ENCODE assay signal across 27 cellular contexts in the genomic region with DNA sequence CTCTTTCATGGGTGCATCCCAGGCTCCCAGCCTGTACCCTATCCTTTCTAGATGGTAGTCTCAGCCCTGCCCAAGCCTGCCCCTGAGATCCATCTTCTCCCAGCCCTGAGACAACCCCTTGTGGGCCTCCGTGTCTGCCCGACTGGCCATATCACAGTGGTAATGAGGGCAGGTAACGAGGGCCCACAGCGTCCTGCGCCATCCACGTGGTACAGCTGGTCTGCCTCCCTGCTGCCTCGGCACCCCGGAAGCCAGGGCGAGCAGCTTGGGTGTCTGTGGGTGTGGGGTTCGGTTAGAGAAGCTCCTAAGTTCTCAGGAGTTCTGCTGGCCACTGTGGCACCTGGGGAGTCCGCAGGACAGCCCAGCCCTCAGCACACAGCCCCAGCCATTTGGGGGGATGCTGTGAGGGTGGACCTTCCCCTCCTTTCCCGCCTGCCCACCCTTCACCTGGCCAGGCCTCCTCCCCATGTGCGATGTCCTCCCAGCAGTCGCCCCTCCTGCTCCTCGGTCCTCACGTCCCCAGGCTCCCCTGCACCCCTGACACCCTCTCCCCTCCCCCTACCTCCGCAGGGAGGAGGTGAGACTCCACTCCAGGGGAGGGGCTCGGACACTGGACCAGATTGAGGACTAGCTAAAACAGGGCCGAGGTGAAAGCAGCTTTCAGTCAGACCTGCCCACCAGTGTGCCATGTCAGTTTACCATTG.
"Had no signal": no experiment of that assay in that cellular context is flagged by ENCODE, and none has a peak within 500 bp of the region (broad histone marks: within the 10 kb centered on the region; RNA-seq: fewer than 3 reads in every experiment).

No MANE protein-coding gene starts in this region.

- H3K27ac ChIP-seq: ovary, parathyroid adenoma, psoas muscle, right lobe of liver, sigmoid colon, stomach, thoracic aorta, thyroid gland, tibial nerve, upper lobe of left lung, vagina had no signal

- H3K4me1 ChIP-seq: parathyroid adenoma, psoas muscle, right lobe of liver, sigmoid colon, vagina had no signal

- H3K27ac Mint-ChIP-seq: naive thymus-derived CD8-positive, alpha-beta T cell; natural killer cell treated with Interleukin-12 subunit alpha and Interleukin-12 subunit beta and Interleukin-15 and Interleukin-18, amount 100 ng/mL, for 72 hours; nephron progenitor cell; progenitor cell of endocrine pancreas; stimulated activated effector memory CD8-positive, alpha-beta T cell treated with anti-CD3 and anti-CD28 coated beads, Interleukin-12 subunit alpha, Interleukin-12 subunit beta, amount 100 ng/mL, for 72 hours; stimulated activated naive B cell treated with anti-CD40 and anti-IgM and Interleukin-4, amounts not matched to agents 10 μg/mL and 1 μg/mL and 100 μg/mL, for 72 hours; stimulated activated naive CD8-positive, alpha-beta T cell treated with anti-CD3 and anti-CD28 coated beads, Interleukin-15, Interleukin-2, amounts not matched to agents 100 ng/mL and 50 ng/mL, for 24 hours had no signal

- H3K9ac ChIP-seq: parathyroid adenoma had no signal

- H3K9me3 Mint-ChIP-seq: naive thymus-derived CD8-positive, alpha-beta T cell; natural killer cell treated with Interleukin-12 subunit alpha and Interleukin-12 subunit beta and Interleukin-15 and Interleukin-18, amount 100 ng/mL, for 72 hours; nephron progenitor cell; neural crest cell; stimulated activated effector memory CD8-positive, alpha-beta T cell treated with anti-CD3 and anti-CD28 coated beads, Interleukin-12 subunit alpha, Interleukin-12 subunit beta, amount 100 ng/mL, for 72 hours; stimulated activated naive B cell treated with anti-CD40 and anti-IgM and Interleukin-4, amounts not matched to agents 10 μg/mL and 1 μg/mL and 100 μg/mL, for 72 hours; stimulated activated naive CD8-positive, alpha-beta T cell treated with anti-CD3 and anti-CD28 coated beads, Interleukin-15, Interleukin-2, amounts not matched to agents 100 ng/mL and 50 ng/mL, for 24 hours had no signal

- DNase-seq: naive thymus-derived CD8-positive, alpha-beta T cell; nephron progenitor cell; occipital lobe; ovary; psoas muscle; right lobe of liver; sigmoid colon; small intestine; stimulated activated CD4-positive, alpha-beta T cell treated with anti-CD3 and anti-CD28 coated beads, Interleukin-15, amount 100 ng/mL, for 24 hours; stimulated activated CD4-positive, alpha-beta T cell treated with anti-CD3 and anti-CD28 coated beads, Interleukin-2, amount 100 ng/mL, for 24 hours; stimulated activated CD4-positive, alpha-beta T cell treated with anti-CD3 and anti-CD28 coated beads, Interleukin-2, amount 100 ng/mL, for 48 hours; stimulated activated CD4-positive, alpha-beta T cell treated with anti-CD3 and anti-CD28 coated beads, Interleukin-4, amount 100 ng/mL, for 24 hours; stimulated activated naive B cell treated with anti-CD40 and anti-IgM and Interleukin-4, amounts not matched to agents 10 μg/mL and 1 μg/mL and 100 μg/mL, for 72 hours; stimulated activated naive CD4-positive, alpha-beta T cell treated with Interleukin-2 at 50 U/mL for 16 hours; stomach; thyroid gland; trophoblast cell had no signal

- H3K27me3 Mint-ChIP-seq: natural killer cell treated with Interleukin-12 subunit alpha and Interleukin-12 subunit beta and Interleukin-15 and Interleukin-18, amount 100 ng/mL, for 72 hours; stimulated activated naive CD8-positive, alpha-beta T cell treated with anti-CD3 and anti-CD28 coated beads, Interleukin-15, Interleukin-2, amounts not matched to agents 100 ng/mL and 50 ng/mL, for 24 hours had no signal

- H3K27me3 ChIP-seq: ovary, right lobe of liver, sigmoid colon, thyroid gland, upper lobe of left lung, vagina had no signal

- H3K4me3 ChIP-seq: ovary, psoas muscle, right lobe of liver, sigmoid colon, stomach, thoracic aorta, thyroid gland, tibial nerve, upper lobe of left lung, vagina had no signal

- ATAC-seq: naive thymus-derived CD8-positive, alpha-beta T cell; natural killer cell treated with Interleukin-12 subunit alpha and Interleukin-12 subunit beta and Interleukin-15 and Interleukin-18, amount 100 ng/mL, for 72 hours; psoas muscle; stimulated activated naive B cell treated with anti-CD40 and anti-IgM and Interleukin-4, amounts not matched to agents 10 μg/mL and 1 μg/mL and 100 μg/mL, for 72 hours had no signal

- H3K36me3 ChIP-seq: ovary, right lobe of liver, sigmoid colon, stomach, thoracic aorta, thyroid gland, tibial nerve, upper lobe of left lung, vagina had no signal

- H3K9me3 ChIP-seq: ovary, psoas muscle, right lobe of liver, sigmoid colon, stomach, thoracic aorta, thyroid gland, tibial nerve, upper lobe of left lung, vagina had no signal

- H3K4me3 Mint-ChIP-seq: naive thymus-derived CD8-positive, alpha-beta T cell; natural killer cell treated with Interleukin-12 subunit alpha and Interleukin-12 subunit beta and Interleukin-15 and Interleukin-18, amount 100 ng/mL, for 72 hours; nephron progenitor cell; neural crest cell; stimulated activated effector memory CD8-positive, alpha-beta T cell treated with anti-CD3 and anti-CD28 coated beads, Interleukin-12 subunit alpha, Interleukin-12 subunit beta, amount 100 ng/mL, for 72 hours; stimulated activated naive B cell treated with anti-CD40 and anti-IgM and Interleukin-4, amounts not matched to agents 10 μg/mL and 1 μg/mL and 100 μg/mL, for 72 hours; stimulated activated naive CD8-positive, alpha-beta T cell treated with anti-CD3 and anti-CD28 coated beads, Interleukin-15, Interleukin-2, amounts not matched to agents 100 ng/mL and 50 ng/mL, for 24 hours had no signal

- H3K36me3 Mint-ChIP-seq: naive thymus-derived CD8-positive, alpha-beta T cell; natural killer cell treated with Interleukin-12 subunit alpha and Interleukin-12 subunit beta and Interleukin-15 and Interleukin-18, amount 100 ng/mL, for 72 hours; stimulated activated effector memory CD8-positive, alpha-beta T cell treated with anti-CD3 and anti-CD28 coated beads, Interleukin-12 subunit alpha, Interleukin-12 subunit beta, amount 100 ng/mL, for 72 hours; stimulated activated naive B cell treated with anti-CD40 and anti-IgM and Interleukin-4, amounts not matched to agents 10 μg/mL and 1 μg/mL and 100 μg/mL, for 72 hours had no signal

- H3K4me1 Mint-ChIP-seq: naive thymus-derived CD8-positive, alpha-beta T cell; stimulated activated effector memory CD8-positive, alpha-beta T cell treated with anti-CD3 and anti-CD28 coated beads, Interleukin-12 subunit alpha, Interleukin-12 subunit beta, amount 100 ng/mL, for 72 hours; stimulated activated naive B cell treated with anti-CD40 and anti-IgM and Interleukin-4, amounts not matched to agents 10 μg/mL and 1 μg/mL and 100 μg/mL, for 72 hours had no signal
